In the genomic region with DNA sequence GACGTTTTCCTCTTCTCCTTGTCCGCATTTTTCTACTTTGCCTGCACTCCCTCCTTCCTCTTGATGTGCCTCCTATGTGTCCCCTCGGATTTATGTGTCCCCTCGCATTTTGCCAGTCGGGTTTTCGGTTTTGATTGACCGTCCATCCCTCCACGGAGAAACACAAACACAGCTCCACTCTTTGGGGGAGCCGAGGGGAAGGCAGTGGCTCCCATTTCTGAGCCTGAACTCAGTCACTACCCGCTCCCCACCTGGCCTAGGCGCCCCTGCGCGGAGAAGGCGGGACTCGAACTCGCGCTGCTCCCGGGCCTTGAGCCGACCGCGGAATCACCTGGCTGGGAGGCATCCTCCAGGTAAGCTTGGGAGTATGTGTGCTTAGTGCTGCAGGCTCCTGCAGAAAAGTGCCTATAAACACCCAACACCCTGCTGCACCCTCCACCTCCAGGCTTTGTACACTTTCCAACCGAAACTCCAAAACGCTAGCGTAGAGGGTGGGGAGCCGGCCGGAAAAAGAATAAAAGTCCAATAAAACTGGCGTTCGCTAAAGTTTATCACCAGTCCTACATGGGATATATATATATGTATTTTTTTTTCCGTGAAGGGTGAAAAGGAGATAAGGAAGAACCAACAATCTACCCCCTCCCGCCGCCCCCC, we compare ENCODE assay signal across 9 cellular contexts. TPM values are rescaled to one million over a fixed set of nuclear protein-coding genes. Genes with fewer than 3 reads are reported as not detected.
DNase-seq lines count a peak whose midpoint lies in the region; ATAC-seq, FAIRE-seq and TF ChIP-seq lines count a peak whose summit lies in the region.
"Had no signal": no experiment of that assay in that cellular context is flagged by ENCODE, and none has a peak within 500 bp of the region (broad histone marks: within the 10 kb centered on the region; RNA-seq: fewer than 3 reads in every experiment).

No MANE protein-coding gene starts in this region.

- no peak for TF ChIP-seq EP300 in neural cell (conservative IDR thresholded peaks at IDR 0.05; ENCODE audit: poor library complexity, severe bottlenecking)

- peaks cover 82% of the 10 kb centered on the region for H3K27me3 Mint-ChIP-seq in dendritic cell treated with granulocyte-macrophage colony-stimulating factor and Interleukin-4, amounts not matched to agents 40 ng/mL and 50 ng/mL, for 4 days

- no peak for TF ChIP-seq CTCF in neural cell (IDR thresholded peaks at IDR 0.05; ENCODE audit: poor library complexity, severe bottlenecking)

- H3K4me1 Mint-ChIP-seq in dendritic cell treated with granulocyte-macrophage colony-stimulating factor and Interleukin-4, amounts not matched to agents 40 ng/mL and 50 ng/mL, for 4 days (ENCODE audit: low read depth), result peaks cover 57% of the 10 kb centered on the region

- peaks cover 4% of the 10 kb centered on the region for H3K36me3 Mint-ChIP-seq in dendritic cell treated with granulocyte-macrophage colony-stimulating factor and Interleukin-4, amounts not matched to agents 40 ng/mL and 50 ng/mL, for 4 days (ENCODE audit: low read depth)

- H2AFZ ChIP-seq in ACC112 (ENCODE audit: low read length, unreplicated experiment) (no peak overlapping the region), neural cell (ENCODE audit: low read depth, low read length) (no peak overlapping the region)

- ATAC-seq in HG02571 (IDR thresholded peaks at IDR 0.05; ENCODE audit: unreplicated experiment), result no peak

- no peaks in the 10 kb centered on the region for H3K9me3 ChIP-seq in neural cell (ENCODE audit: low read length)

- H3K27ac ChIP-seq in ACC112 (ENCODE audit: low read depth, low read length) (no peak overlapping the region), neural cell (ENCODE audit: low read length) (no peak overlapping the region)

- peak overlapping the region; percentile 89 for H3K27ac Mint-ChIP-seq in dendritic cell treated with granulocyte-macrophage colony-stimulating factor and Interleukin-4, amounts not matched to agents 40 ng/mL and 50 ng/mL, for 4 days

- H3K9me2 ChIP-seq in neural cell (ENCODE audit: insufficient read depth, low read length), result no peaks in the 10 kb centered on the region

- no peak for FAIRE-seq in frontal cortex (lab: Jason Lieb, UNC)
- FAIRE-seq: D721Med had no signal

- H3K79me2 ChIP-seq in ACC112 (ENCODE audit: control insufficient read depth, insufficient read depth, low read length, unreplicated experiment) (peaks cover 14% of the 10 kb centered on the region), neural cell (replicated peaks; ENCODE audit: insufficient read depth, low read length) (peaks cover 21% of the 10 kb centered on the region)

- peaks cover 5% of the 10 kb centered on the region for H3K4me1 ChIP-seq in ACC112 (ENCODE audit: control insufficient read depth, insufficient read depth, low read length, unreplicated experiment)

- H4K20me1 ChIP-seq in neural cell (ENCODE audit: insufficient read depth), result no peaks in the 10 kb centered on the region

- intact Hi-C loops in dendritic cell treated with granulocyte-macrophage colony-stimulating factor and Interleukin-4, amounts not matched to agents 40 ng/mL and 50 ng/mL, for 4 days (cut with micrococcal nuclease), result loop anchor here (5.0 kb wide), 1 partner anchor 398 kb away; the partner anchor contains the start of gene PARP11

- H3K4me2 ChIP-seq in neural cell (ENCODE audit: low read length), result no peak overlapping the region

- H3K4me3 ChIP-seq in ACC112 (ENCODE audit: low read depth, low read length) (peak overlapping the region; percentile 98; the same call in 1 of the 2 replicates), neural cell (ENCODE audit: low read length) (peak overlapping the region; percentile 69)

- no peaks in the 10 kb centered on the region for H3K9me3 Mint-ChIP-seq in dendritic cell treated with granulocyte-macrophage colony-stimulating factor and Interleukin-4, amounts not matched to agents 40 ng/mL and 50 ng/mL, for 4 days

- no peak overlapping the region for H3K9ac ChIP-seq in neural cell (ENCODE audit: low read length)

- peaks cover 6% of the 10 kb centered on the region for H3F3A ChIP-seq in neural cell (ENCODE audit: insufficient read depth, low read length, poor library complexity, severe bottlenecking)

- peak overlapping the region; percentile 81 for H3K4me3 Mint-ChIP-seq in dendritic cell treated with granulocyte-macrophage colony-stimulating factor and Interleukin-4, amounts not matched to agents 40 ng/mL and 50 ng/mL, for 4 days

- TF ChIP-seq RAD21 in neural cell (conservative IDR thresholded peaks at IDR 0.05), result no peak

- H3K36me3 ChIP-seq in ACC112 (ENCODE audit: insufficient read depth, low read length) (no peaks in the 10 kb centered on the region), neural cell (ENCODE audit: insufficient read depth, low read length) (no peaks in the 10 kb centered on the region)

- H3K27me3 ChIP-seq in ACC112 (ENCODE audit: insufficient read depth, low read length) (peaks cover 61% of the 10 kb centered on the region), neural cell (ENCODE audit: insufficient read depth, low read depth, low read length) (peaks cover 87% of the 10 kb centered on the region)

- DNase-seq in SW480 (ENCODE audit: low spot score) (peak; percentile 52), frontal cortex (ENCODE audit: low spot score in 2 of 2) (no peak), SW 1271 (lab: John Stamatoyannopoulos, UW) (no peak), T-helper 9 cell (no peak)

TF ChIP-seq in neural cell, 6 proteins besides CTCF, POLR2A, EP300 and RAD21:
- TF ChIP-seq TAF1 (IDR thresholded peaks at IDR 0.05; ENCODE audit: low read depth), result no peak
- peak; percentile 78 for TF ChIP-seq EZH2 (IDR thresholded peaks at IDR 0.05; ENCODE audit: borderline replicate concordance, insufficient read depth, low read length, poor library complexity, severe bottlenecking)

RNA-seq across cellular contexts. Expression of gene CCND2, which starts 3.4 kb away (rescaled TPM):
- polyA plus RNA-seq in neural cell, result 13.7 and 16.9 TPM in 2 replicates
- polyA minus RNA-seq in neural cell, result 36.7 and 39.2 TPM in 2 replicates
- 161 TPM for total RNA-seq in frontal cortex

RNA-seq across cellular contexts. Expression of gene TIGAR, which starts 50.9 kb away (rescaled TPM):
- polyA plus RNA-seq in neural cell, result 9.0 and 10.0 TPM in 2 replicates
- polyA minus RNA-seq in neural cell, result 8.3 and 9.5 TPM in 2 replicates
- 4.1 TPM for total RNA-seq in frontal cortex
